In the genomic region with DNA sequence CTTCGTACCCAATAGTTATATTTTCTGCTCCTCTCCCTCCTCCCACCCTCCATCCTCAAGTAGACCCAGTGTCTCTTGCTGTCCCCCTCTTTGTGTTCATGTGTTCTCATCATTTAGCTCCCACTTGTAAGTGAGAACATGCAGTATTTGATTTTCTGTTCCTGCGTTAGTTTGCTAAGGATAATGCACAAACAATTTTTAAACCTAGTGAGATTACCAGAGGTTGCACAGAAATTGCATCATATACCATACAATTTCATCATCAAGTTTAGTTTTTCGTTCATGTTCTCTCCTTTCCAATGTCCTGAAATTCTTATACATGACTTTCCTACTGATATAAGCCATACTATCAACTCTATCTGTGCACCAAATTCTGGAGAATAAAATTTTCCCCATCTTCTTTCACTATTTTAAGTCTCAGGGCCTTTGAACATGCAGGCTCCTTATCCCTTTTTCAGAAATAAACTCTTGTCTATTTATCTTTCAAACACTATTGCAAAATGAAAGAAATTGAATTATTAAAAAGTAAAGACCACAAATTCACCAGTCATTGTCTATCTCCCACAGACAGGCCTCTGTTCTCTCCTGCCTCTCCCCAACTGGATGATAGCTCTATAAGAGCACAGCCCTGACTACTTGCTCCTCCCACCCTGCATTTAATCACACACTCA, we compare ENCODE assay signal across 18 cellular contexts. TPM values are rescaled to one million over a fixed set of nuclear protein-coding genes. Genes with fewer than 3 reads are reported as not detected.
"Had no signal": no experiment of that assay in that cellular context is flagged by ENCODE, and none has a peak within 500 bp of the region (broad histone marks: within the 10 kb centered on the region; RNA-seq: fewer than 3 reads in every experiment).

No MANE protein-coding gene starts in this region.

- H2AFZ ChIP-seq: neural progenitor cell had no signal

- DNase-seq: activated CD4-positive, alpha-beta T cell treated with anti-CD3 and anti-CD28 coated beads, Interleukin-2, amount 50 U/mL, for 1 hour; activated CD8-positive, alpha-beta memory T cell treated with anti-CD3 and anti-CD28 coated beads for 24 hours; activated naive CD8-positive, alpha-beta T cell treated with anti-CD3 and anti-CD28 coated beads for 36 hours; aorta; cortex of kidney; effector CD8-positive, alpha-beta T cell; gastrocnemius medialis; heart right ventricle; left cardiac atrium; lower lobe of right lung; midbrain; stimulated activated naive CD8-positive, alpha-beta T cell treated with anti-CD3 and anti-CD28 coated beads, Interleukin-15, Interleukin-2, amounts not matched to agents 100 U/mL and 50 U/mL, for 24 hours; transverse colon had no signal

- H3K27me3 ChIP-seq: gastrocnemius medialis, heart right ventricle, neural progenitor cell, transverse colon had no signal

- H3K4me3 ChIP-seq: gastrocnemius medialis, heart right ventricle, lower lobe of right lung, neural progenitor cell, transverse colon had no signal

- H3K36me3 ChIP-seq: gastrocnemius medialis, heart right ventricle, lower lobe of right lung, neural progenitor cell, transverse colon had no signal

- H3K27ac ChIP-seq: gastrocnemius medialis, heart right ventricle, lower lobe of right lung, neural progenitor cell, transverse colon had no signal

- H3K4me1 ChIP-seq: gastrocnemius medialis, heart right ventricle, lower lobe of right lung, neural progenitor cell, transverse colon had no signal

- H3K9me3 ChIP-seq: gastrocnemius medialis, heart right ventricle, lower lobe of right lung, transverse colon had no signal

- H3K9ac ChIP-seq: neural progenitor cell had no signal

- ATAC-seq: gastrocnemius medialis; heart right ventricle; left cardiac atrium; lower lobe of right lung; sciatic nerve; stimulated activated naive CD8-positive, alpha-beta T cell treated with anti-CD3 and anti-CD28 coated beads, Interleukin-15, Interleukin-2, amounts not matched to agents 100 U/mL and 50 U/mL, for 24 hours had no signal

- H3K4me2 ChIP-seq: neural progenitor cell had no signal

RNA-seq across cellular contexts. Expression of a gene that starts 27.1 kb away (rescaled TPM):
- total RNA-seq: myocyte had no signal

RNA-seq across cellular contexts. Expression of a gene that starts 49.2 kb away (rescaled TPM):
- total RNA-seq: activated naive CD8-positive, alpha-beta T cell treated with anti-CD3 and anti-CD28 coated beads for 36 hours; fibroblast of lung; gastrocnemius medialis; left cardiac atrium; lower lobe of right lung; myocyte; osteocyte; sciatic nerve had no signal
